ENCODE assay signal across 26 cellular contexts in the genomic region with DNA sequence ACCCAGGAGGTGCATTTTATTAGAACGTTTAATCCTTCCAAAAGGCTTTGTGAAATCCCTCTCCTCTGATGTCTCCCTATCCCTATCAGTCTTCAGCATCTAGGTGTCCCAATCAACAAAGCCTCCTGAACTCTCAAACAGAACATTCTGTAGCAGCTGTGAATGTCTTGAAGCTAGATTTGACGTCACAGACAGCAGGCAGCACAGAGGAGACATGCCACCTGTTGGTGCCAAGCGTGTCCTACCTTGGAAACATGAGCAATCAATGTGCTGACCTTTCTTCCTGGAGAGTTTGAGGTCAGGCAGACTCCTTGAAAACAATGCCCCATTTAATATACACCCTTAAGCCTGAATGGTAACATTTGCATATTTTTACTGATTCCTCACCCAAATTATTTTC.
DNase-seq lines count a peak whose midpoint lies in the region; ATAC-seq and TF ChIP-seq lines count a peak whose summit lies in the region.
"Had no signal": no experiment of that assay in that cellular context is flagged by ENCODE, and none has a peak within 500 bp of the region (broad histone marks: within the 10 kb centered on the region; RNA-seq: fewer than 3 reads in every experiment).

No MANE protein-coding gene starts in this region.

- H3K27ac ChIP-seq in CD8-positive, alpha-beta T cell (ENCODE audit: low read depth, low read length) = no peak overlapping the region
- H3K27ac ChIP-seq: HL-60, lower lobe of right lung, neural progenitor cell had no signal

- H3K9me3 ChIP-seq in CD8-positive, alpha-beta T cell (ENCODE audit: low read length) = no peaks in the 10 kb centered on the region
- H3K9me3 ChIP-seq in adipocyte (ENCODE audit: control insufficient read depth, low read length) = no peaks in the 10 kb centered on the region
- H3K9me3 ChIP-seq: breast epithelium, lower lobe of right lung had no signal

- H3K27me3 ChIP-seq in CD8-positive, alpha-beta T cell (ENCODE audit: insufficient read depth, low read length) = no peaks in the 10 kb centered on the region
- H3K27me3 ChIP-seq in adipocyte (replicated peaks; ENCODE audit: control insufficient read depth, insufficient read depth, low read length) = no peaks in the 10 kb centered on the region
- H3K27me3 ChIP-seq: breast epithelium, neural progenitor cell had no signal

- no peak overlapping the region for H3K4me3 ChIP-seq in CD8-positive, alpha-beta T cell (ENCODE audit: low read depth, low read length)
- no peak overlapping the region for H3K4me3 ChIP-seq in adipocyte (ENCODE audit: low read length)
- H3K4me3 ChIP-seq: breast epithelium, lower lobe of right lung, neural progenitor cell had no signal

- no peak overlapping the region for H3K27ac Mint-ChIP-seq in CD8-positive, alpha-beta T cell
- H3K27ac Mint-ChIP-seq: neural progenitor cell; stimulated activated naive B cell treated with anti-CD40 and anti-IgM and Interleukin-4, amounts not matched to agents 10 μg/mL and 1 μg/mL and 100 μg/mL, for 72 hours had no signal

- peak overlapping the region; percentile 11 for H3K9ac ChIP-seq in adipocyte (ENCODE audit: low read length)
- H3K9ac ChIP-seq: neural progenitor cell had no signal

- no peak for DNase-seq in CD8-positive, alpha-beta T cell
- DNase-seq in HT-29 (ENCODE audit: low spot score) (peak; percentile 65), adipocyte (ENCODE audit: low read depth) (no peak), mucosa of gallbladder (ENCODE audit: low spot score) (peak; percentile 19), DMS53 (lab: John Stamatoyannopoulos, UW) (no peak)
- DNase-seq in stimulated activated CD4-positive, alpha-beta T cell treated with anti-CD3 and anti-CD28 coated beads, Interleukin-1b, Interleukin-23, amount 100 ng/mL, for 48 hours = no peak
- no peak for DNase-seq in activated CD8-positive, alpha-beta memory T cell treated with anti-CD3 and anti-CD28 coated beads, Interleukin-2, amount 50 U/mL, for 4 hours
- DNase-seq: activated CD4-positive, alpha-beta T cell treated with anti-CD3 and anti-CD28 coated beads for 4 hours; activated gamma-delta T cell treated with Interleukin-2 at 50 U/mL for 16 hours; activated T-cell treated with anti-CD3 and anti-CD28 coated beads, Interleukin-2, amount 50 U/mL, for 4 hours; amniotic stem cell; C1 segment of cervical spinal cord; effector CD8-positive, alpha-beta T cell; lower lobe of right lung; NCI-H1105; NCI-H2081; NCI-H226; OCI-M1; posterior cingulate gyrus; stimulated activated naive B cell treated with anti-CD40 and anti-IgM and Interleukin-4, amounts not matched to agents 10 μg/mL and 1 μg/mL and 100 μg/mL, for 72 hours had no signal

- peak; percentile 46 for ATAC-seq in CD8-positive, alpha-beta T cell
- no peak for ATAC-seq in activated CD4-positive, CD25-positive, alpha-beta regulatory T cell treated with anti-CD3 and anti-CD28 coated beads, Interleukin-2, amount 50 U/mL, for 24 hours
- ATAC-seq: activated T-cell treated with anti-CD3 and anti-CD28 coated beads, Interleukin-2, amount 50 U/mL, for 4 hours; lower lobe of right lung; sciatic nerve; SK-N-SH treated with all-trans-retinoic acid at 6 μM for 48 hours; stimulated activated naive B cell treated with anti-CD40 and anti-IgM and Interleukin-4, amounts not matched to agents 10 μg/mL and 1 μg/mL and 100 μg/mL, for 72 hours had no signal

- no peaks in the 10 kb centered on the region for H3K36me3 Mint-ChIP-seq in CD8-positive, alpha-beta T cell
- H3K36me3 Mint-ChIP-seq: neural progenitor cell; stimulated activated naive B cell treated with anti-CD40 and anti-IgM and Interleukin-4, amounts not matched to agents 10 μg/mL and 1 μg/mL and 100 μg/mL, for 72 hours had no signal

- POLR2A ChIA-PET in CD8-positive, alpha-beta T cell (lab: Charles Lee) = no interaction called here

- H3K4me1 Mint-ChIP-seq in CD8-positive, alpha-beta T cell (ENCODE audit: low read depth) = no peaks in the 10 kb centered on the region

- no peak for TF ChIP-seq CTCF in CD8-positive, alpha-beta T cell (IDR thresholded peaks at IDR 0.05)

- H3K36me3 ChIP-seq in CD8-positive, alpha-beta T cell (ENCODE audit: insufficient read depth, low read length) = no peaks in the 10 kb centered on the region
- no peaks in the 10 kb centered on the region for H3K36me3 ChIP-seq in adipocyte (ENCODE audit: control insufficient read depth, insufficient read depth, low read length, severe bottlenecking)
- H3K36me3 ChIP-seq: breast epithelium, lower lobe of right lung, neural progenitor cell had no signal

- no peaks in the 10 kb centered on the region for H3K27me3 Mint-ChIP-seq in CD8-positive, alpha-beta T cell (ENCODE audit: low read depth)

- H3K4me3 Mint-ChIP-seq in CD8-positive, alpha-beta T cell = no peak overlapping the region
- H3K4me3 Mint-ChIP-seq: activated T-cell treated with anti-CD3 and anti-CD28 coated beads, Interleukin-2, amount 50 U/mL, for 4 hours; neural progenitor cell; stimulated activated naive B cell treated with anti-CD40 and anti-IgM and Interleukin-4, amounts not matched to agents 10 μg/mL and 1 μg/mL and 100 μg/mL, for 72 hours had no signal

- no peaks in the 10 kb centered on the region for H3K9me3 Mint-ChIP-seq in CD8-positive, alpha-beta T cell
- H3K9me3 Mint-ChIP-seq: activated T-cell treated with anti-CD3 and anti-CD28 coated beads, Interleukin-2, amount 50 U/mL, for 4 hours; neural progenitor cell; stimulated activated naive B cell treated with anti-CD40 and anti-IgM and Interleukin-4, amounts not matched to agents 10 μg/mL and 1 μg/mL and 100 μg/mL, for 72 hours had no signal

- CTCF ChIA-PET in CD8-positive, alpha-beta T cell (lab: Charles Lee) = interaction anchor here (1.2 kb wide), 1 partner anchor 11 kb away, joined by 3 read pairs; no protein-coding TSS in a partner anchor

- H3K4me1 ChIP-seq in CD8-positive, alpha-beta T cell (ENCODE audit: insufficient read depth, low read length) = no peaks in the 10 kb centered on the region
- peaks cover 25% of the 10 kb centered on the region for H3K4me1 ChIP-seq in adipocyte (ENCODE audit: control insufficient read depth, insufficient read depth, low read length)
- H3K4me1 ChIP-seq: breast epithelium, lower lobe of right lung, neural progenitor cell had no signal

- intact Hi-C loops in CD8-positive, alpha-beta T cell (cut with DNase I, micrococcal nuclease) = loop anchor here (5.0 kb wide), 2 partner anchors 595 to 600 kb away; partner anchors contain the start of genes KLLN (in 1 of the 2) and PTEN (in 1 of the 2)

Comparison
In these comparisons a context has a peak if more than half of its experiments do, and no peak if none do; other contexts are left out.
1. DNase-seq: peak in HT-29 (single experiment) and mucosa of gallbladder (single experiment); none in CD8-positive, alpha-beta T cell (0 of 7), adipocyte (single experiment), stimulated activated CD4-positive, alpha-beta T cell treated with anti-CD3 and anti-CD28 coated beads, Interleukin-1b, Interleukin-23, amount 100 ng/mL, for 48 hours (single experiment), DMS53 (single experiment) and activated CD8-positive, alpha-beta memory T cell treated with anti-CD3 and anti-CD28 coated beads, Interleukin-2, amount 50 U/mL, for 4 hours (single experiment).